Comparison of ENCODE assay signal across 5 cellular contexts in genomic region chr11:49185597-49185996, GRCh38. TPM values are rescaled to one million over a fixed set of nuclear protein-coding genes. Genes with fewer than 3 reads are reported as not detected.
"Had no signal": no experiment of that assay in that cellular context is flagged by ENCODE, and none has a peak within 500 bp of the region (broad histone marks: within the 10 kb centered on the region; RNA-seq: fewer than 3 reads in every experiment).

No MANE protein-coding gene starts in this region.

RNA-seq across cellular contexts. Expression of gene FOLH1, which starts 22.8 kb away (rescaled TPM):
- total RNA-seq: H9, HT-29, IMR-90, K562 had no signal
- polyA plus RNA-seq: H1, IMR-90, K562 had no signal
